Comparison of ENCODE assay signal across 15 cellular contexts in the genomic region with DNA sequence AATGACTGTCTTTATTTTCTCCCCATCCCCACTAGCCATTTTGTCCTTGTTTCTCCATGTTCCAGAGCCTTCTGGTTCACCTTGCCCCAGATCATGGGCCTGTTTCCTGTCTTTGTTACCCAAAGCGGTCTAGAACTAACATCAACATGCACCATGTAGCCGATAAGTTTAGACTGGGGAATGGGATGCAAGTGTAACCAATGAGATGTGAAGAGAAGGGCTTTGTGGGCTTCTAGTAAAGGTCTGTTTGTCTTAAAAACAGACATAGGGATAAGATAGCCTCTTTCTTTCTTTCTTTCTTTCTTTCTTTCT. TPM values are rescaled to one million over a fixed set of nuclear protein-coding genes. Genes with fewer than 3 reads are reported as not detected.
A peak's percentile ranks its signal among the peaks of the same experiment; 100 is the strongest.
DNase-seq lines count a peak whose midpoint lies in the region; ATAC-seq and TF ChIP-seq lines count a peak whose summit lies in the region.
"Had no signal": no experiment of that assay in that cellular context is flagged by ENCODE, and none has a peak within 500 bp of the region (broad histone marks: within the 10 kb centered on the region; RNA-seq: fewer than 3 reads in every experiment).

No MANE protein-coding gene starts in this region.

- peak overlapping the region; percentile 78 for H3K27ac Mint-ChIP-seq in activated CD4-positive, alpha-beta T cell treated with anti-CD3 and anti-CD28 coated beads for 36 hours
- H3K27ac Mint-ChIP-seq in activated B cell treated with CpG ODN at 0.5 μM for 24 hours: peak overlapping the region; percentile 98
- peak overlapping the region; percentile 96 for H3K27ac Mint-ChIP-seq in stimulated activated naive B cell treated with anti-CD40 and anti-IgM and Interleukin-4, amounts not matched to agents 10 μg/mL and 1 μg/mL and 100 μg/mL, for 72 hours
- H3K27ac Mint-ChIP-seq: progenitor cell of endocrine pancreas had no signal

- CTCF ChIA-PET in activated CD4-positive, alpha-beta T cell treated with anti-CD3 and anti-CD28 coated beads for 36 hours (lab: Charles Lee): interaction anchor here (1.0 to 1.4 kb wide), 2 partner anchors 25 to 32 kb away, joined by 4 read pairs; a partner anchor contains a TSS
- CTCF ChIA-PET in activated B cell treated with CpG ODN at 0.5 μM for 24 hours (lab: Charles Lee): interaction anchor here (0.7 kb wide), 1 partner anchor 25 kb away, joined by 3 read pairs; a partner anchor contains a TSS

- no peaks in the 10 kb centered on the region for H3K9me3 ChIP-seq in gastroesophageal sphincter

- H3K4me3 ChIP-seq in gastroesophageal sphincter: no peak overlapping the region
- H3K4me3 ChIP-seq: SK-N-MC had no signal

- peaks cover 46% of the 10 kb centered on the region for H3K36me3 Mint-ChIP-seq in activated CD4-positive, alpha-beta T cell treated with anti-CD3 and anti-CD28 coated beads for 36 hours (ENCODE audit: low read depth)
- peaks cover 78% of the 10 kb centered on the region for H3K36me3 Mint-ChIP-seq in activated B cell treated with CpG ODN at 0.5 μM for 24 hours (ENCODE audit: low read depth)
- peaks cover 73 to 84% of the 10 kb centered on the region in 2 donors for H3K36me3 Mint-ChIP-seq in stimulated activated naive B cell treated with anti-CD40 and anti-IgM and Interleukin-4, amounts not matched to agents 10 μg/mL and 1 μg/mL and 100 μg/mL, for 72 hours

- no peak for ATAC-seq in activated CD4-positive, alpha-beta T cell treated with anti-CD3 and anti-CD28 coated beads for 36 hours
- ATAC-seq in activated B cell treated with CpG ODN at 0.5 μM for 24 hours (ENCODE audit: low read depth) (no peak), gastroesophageal sphincter (no peak), esophagus mucosa (no peak), HG03139 (IDR thresholded peaks at IDR 0.05; ENCODE audit: unreplicated experiment) (no peak)
- no peak for ATAC-seq in stimulated activated naive B cell treated with anti-CD40 and anti-IgM and Interleukin-4, amounts not matched to agents 10 μg/mL and 1 μg/mL and 100 μg/mL, for 72 hours (replicated peaks)

- no peak overlapping the region for H3K4me3 Mint-ChIP-seq in activated CD4-positive, alpha-beta T cell treated with anti-CD3 and anti-CD28 coated beads for 36 hours
- H3K4me3 Mint-ChIP-seq in activated B cell treated with CpG ODN at 0.5 μM for 24 hours: peak overlapping the region; percentile 76
- H3K4me3 Mint-ChIP-seq in stimulated activated naive B cell treated with anti-CD40 and anti-IgM and Interleukin-4, amounts not matched to agents 10 μg/mL and 1 μg/mL and 100 μg/mL, for 72 hours: peak overlapping the region; percentile 66 to 75

- DNase-seq in activated CD4-positive, alpha-beta T cell treated with anti-CD3 and anti-CD28 coated beads for 36 hours: no peak
- DNase-seq in activated CD4-positive, alpha-beta T cell treated with anti-CD3 and anti-CD28 coated beads, Interleukin-2, amount 50 U/mL, for 48 hours: no peak
- DNase-seq in activated B cell treated with CpG ODN at 0.5 μM for 24 hours: no peak
- DNase-seq in stimulated activated naive B cell treated with anti-CD40 and anti-IgM and Interleukin-4, amounts not matched to agents 10 μg/mL and 1 μg/mL and 100 μg/mL, for 72 hours: no peak
- no peak for DNase-seq in SKM-1 (lab: John Stamatoyannopoulos, UW; ENCODE audit: unreplicated experiment)
- DNase-seq: central memory CD4-positive, alpha-beta T cell; DMS153; NCI-H1048; NCI-H748 treated with DMSO at 0.1 percent for 48 hours had no signal

- no peaks in the 10 kb centered on the region for H3K9me3 Mint-ChIP-seq in activated CD4-positive, alpha-beta T cell treated with anti-CD3 and anti-CD28 coated beads for 36 hours (ENCODE audit: low read depth)
- no peaks in the 10 kb centered on the region for H3K9me3 Mint-ChIP-seq in activated B cell treated with CpG ODN at 0.5 μM for 24 hours
- H3K9me3 Mint-ChIP-seq in stimulated activated naive B cell treated with anti-CD40 and anti-IgM and Interleukin-4, amounts not matched to agents 10 μg/mL and 1 μg/mL and 100 μg/mL, for 72 hours: peaks cover 0 to 3% of the 10 kb centered on the region in 2 donors

- H3K27me3 ChIP-seq in gastroesophageal sphincter: no peaks in the 10 kb centered on the region

- peaks cover 69% of the 10 kb centered on the region for H3K4me1 Mint-ChIP-seq in activated CD4-positive, alpha-beta T cell treated with anti-CD3 and anti-CD28 coated beads for 36 hours
- H3K4me1 Mint-ChIP-seq in activated B cell treated with CpG ODN at 0.5 μM for 24 hours: peaks cover 97% of the 10 kb centered on the region
- peaks cover 74 to 95% of the 10 kb centered on the region in 2 donors for H3K4me1 Mint-ChIP-seq in stimulated activated naive B cell treated with anti-CD40 and anti-IgM and Interleukin-4, amounts not matched to agents 10 μg/mL and 1 μg/mL and 100 μg/mL, for 72 hours

- no peak for TF ChIP-seq EP300 in gastroesophageal sphincter (IDR thresholded peaks at IDR 0.05)

- TF ChIP-seq CTCF in activated B cell treated with CpG ODN at 0.5 μM for 24 hours (IDR thresholded peaks at IDR 0.05) (no peak), gastroesophageal sphincter (IDR thresholded peaks at IDR 0.05) (no peak)

- POLR2A ChIA-PET in activated CD4-positive, alpha-beta T cell treated with anti-CD3 and anti-CD28 coated beads for 36 hours (lab: Charles Lee): no interaction called here
- POLR2A ChIA-PET in activated B cell treated with CpG ODN at 0.5 μM for 24 hours (lab: Charles Lee): interaction anchor here (0.7 to 13.1 kb wide), 5 partner anchors 8 to 25 kb away, joined by 4 to 319 read pairs (median 16); a partner anchor contains a TSS

- peak overlapping the region in 3 of 4 donors; percentile 33 to 69 (median 60) for H3K27ac ChIP-seq in gastroesophageal sphincter
- H3K27ac ChIP-seq: SK-N-MC had no signal

- no peak for TF ChIP-seq POLR2A in gastroesophageal sphincter (IDR thresholded peaks at IDR 0.05)

- no peaks in the 10 kb centered on the region for H3K27me3 Mint-ChIP-seq in activated CD4-positive, alpha-beta T cell treated with anti-CD3 and anti-CD28 coated beads for 36 hours
- H3K27me3 Mint-ChIP-seq in activated B cell treated with CpG ODN at 0.5 μM for 24 hours: no peaks in the 10 kb centered on the region
- H3K27me3 Mint-ChIP-seq in stimulated activated naive B cell treated with anti-CD40 and anti-IgM and Interleukin-4, amounts not matched to agents 10 μg/mL and 1 μg/mL and 100 μg/mL, for 72 hours: no peaks in the 10 kb centered on the region

- WGBS in gastroesophageal sphincter (ENCODE audit: low coverage in 1 of 2), 2 donors: 61 to 83% methylated on average over 2 of the region's 2 CpGs

- no peaks in the 10 kb centered on the region for H3K36me3 ChIP-seq in gastroesophageal sphincter

- peaks cover 0 to 9% (median 3%) of the 10 kb centered on the region in 3 donors for H3K4me1 ChIP-seq in gastroesophageal sphincter

- intact Hi-C loops in activated CD4-positive, alpha-beta T cell treated with anti-CD3 and anti-CD28 coated beads for 36 hours (cut with DNase I, micrococcal nuclease): loop anchor here in 1 of 2 experiments (10.0 kb wide), 2 partner anchors 1209 to 1301 kb away; a partner anchor contains a TSS
- intact Hi-C loops in activated B cell treated with CpG ODN at 0.5 μM for 24 hours (cut with micrococcal nuclease): loop anchor here (1.0 kb wide), 1 partner anchor 15 kb away; no protein-coding TSS in a partner anchor

RNA-seq across cellular contexts. Expression of a gene that starts 25.7 kb away (rescaled TPM):
- total RNA-seq in activated CD4-positive, alpha-beta T cell treated with anti-CD3 and anti-CD28 coated beads for 36 hours: 10 to 100 TPM; 40.5 to 53.4 TPM
- 247 and 275 TPM in 2 replicates for total RNA-seq in activated B cell treated with CpG ODN at 0.5 μM for 24 hours
- total RNA-seq in gastroesophageal sphincter: 10 to 100 TPM in 2 of 4 donors, 1 to 10 TPM in 2; 6.5 to 12.4 (median 9.3) TPM
- 6.2 TPM for total RNA-seq in esophagus mucosa

RNA-seq across cellular contexts. Expression of a gene that starts 53.3 kb away (rescaled TPM):
- total RNA-seq in activated CD4-positive, alpha-beta T cell treated with anti-CD3 and anti-CD28 coated beads for 36 hours: not detected
- not detected in 2 replicates for total RNA-seq in activated B cell treated with CpG ODN at 0.5 μM for 24 hours
- not detected for total RNA-seq in gastroesophageal sphincter
- not detected for total RNA-seq in esophagus mucosa
- total RNA-seq: A172, progenitor cell of endocrine pancreas had no signal
